8 cellular contexts compared by ENCODE assay signal in the genomic region with DNA sequence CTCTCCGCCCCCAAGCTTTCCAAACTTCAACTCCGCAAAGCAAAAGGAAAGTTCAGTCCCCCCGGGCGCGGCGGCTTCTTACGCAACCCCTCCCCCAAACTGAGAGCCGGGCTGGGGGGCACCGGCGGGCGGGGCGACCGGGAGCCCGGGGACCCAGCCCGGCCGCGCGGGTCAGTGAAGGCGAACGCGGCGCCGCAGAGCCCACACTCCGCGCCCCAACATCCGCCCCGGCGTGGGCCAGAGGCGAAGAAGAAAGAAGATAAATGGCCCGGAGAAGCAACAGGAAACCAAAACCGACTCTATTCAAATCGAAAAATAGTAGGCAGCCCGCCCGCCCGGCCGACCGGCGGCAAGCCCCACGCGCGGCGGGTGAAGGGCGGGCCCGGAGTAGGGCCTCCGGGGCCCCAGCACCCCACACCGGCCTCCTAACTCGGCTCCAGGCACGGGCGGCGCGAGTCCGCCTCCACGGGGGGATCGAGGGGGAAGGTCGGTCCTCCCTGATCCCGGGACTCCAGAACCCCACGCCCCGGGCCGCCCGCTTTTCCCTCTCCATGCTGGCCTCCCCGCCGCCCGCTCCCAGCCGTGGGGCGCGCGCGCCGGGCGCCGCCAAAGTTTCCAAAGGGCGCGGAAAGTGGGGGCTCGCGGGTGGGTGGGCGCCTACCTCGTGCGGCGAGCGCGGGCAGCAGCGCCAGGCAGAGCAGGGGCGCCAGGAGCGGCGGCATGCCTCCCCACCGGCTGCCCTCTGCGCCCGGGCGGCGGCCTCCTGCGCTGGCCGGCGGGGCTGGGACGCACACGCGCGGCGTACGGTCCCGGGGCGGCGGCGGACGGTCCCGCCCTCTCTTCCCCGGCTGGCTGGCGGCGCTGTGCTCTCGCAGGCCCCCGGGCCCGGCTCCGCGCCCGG. TPM values are rescaled to one million over a fixed set of nuclear protein-coding genes. Genes with fewer than 3 reads are reported as not detected.
DNase-seq lines count a peak whose midpoint lies in the region; ATAC-seq, FAIRE-seq and TF ChIP-seq lines count a peak whose summit lies in the region.

No MANE protein-coding gene starts in this region.

- no peaks in the 10 kb centered on the region for H3F3A ChIP-seq in OCI-LY1 (ENCODE audit: insufficient read depth, low read length)

- peaks cover 18% of the 10 kb centered on the region for H3K4me1 ChIP-seq in HAP-1
- H3K4me1 ChIP-seq in OCI-LY1 (ENCODE audit: insufficient read depth, low read length, severe bottlenecking) = peaks cover 18% of the 10 kb centered on the region
- H3K4me1 ChIP-seq in small intestine (ENCODE audit: control insufficient read depth in 2 of 2, insufficient read depth in 1 of 2, low read depth in 1 of 2, low read length in 1 of 2) = peaks cover 3 to 10% of the 10 kb centered on the region in 2 donors

- TF ChIP-seq CTCF in OCI-LY1 (IDR thresholded peaks at IDR 0.05; ENCODE audit: low read length) = no peak

- no peak overlapping the region for H3K27ac ChIP-seq in OCI-LY1 (ENCODE audit: low read depth, low read length, poor library complexity, severe bottlenecking)
- peak overlapping the region; percentile 88 to 91 for H3K27ac ChIP-seq in small intestine (ENCODE audit: low read depth in 1 of 2, low read length in 1 of 2)

- DNase-seq in EH (ENCODE audit: low read depth) (peak; percentile 34), HAP-1 (ENCODE audit: low spot score in 2 of 2) (peak in 1 of 2 experiments; percentile 49), activated gamma-delta T cell (lab: John Stamatoyannopoulos, UW) (peak; percentile 49), left cardiac atrium (peak; percentile 53), small intestine (no peak), NCI-H2029 treated with DMSO at 0.1 percent for 48 hours (lab: John Stamatoyannopoulos, UW) (no peak), 8988T (no peak)

- no peaks in the 10 kb centered on the region for H3K9me2 ChIP-seq in OCI-LY1 (ENCODE audit: low read depth, low read length)

- no peak for FAIRE-seq in small intestine (lab: Jason Lieb, UNC)

- H3K9me3 ChIP-seq in HAP-1 = no peaks in the 10 kb centered on the region
- no peaks in the 10 kb centered on the region for H3K9me3 ChIP-seq in OCI-LY1 (ENCODE audit: low read length)
- H3K9me3 ChIP-seq in small intestine (ENCODE audit: control insufficient read depth, low read depth) = no peaks in the 10 kb centered on the region

- no peak overlapping the region for H2AFZ ChIP-seq in OCI-LY1 (ENCODE audit: low read length)

- H3K4me3 ChIP-seq in HAP-1 (peak overlapping the region; percentile 57), OCI-LY1 (ENCODE audit: low read depth, low read length, poor library complexity, severe bottlenecking) (peak overlapping the region; percentile 67), small intestine (ENCODE audit: low read depth in 1 of 2, low read length in 2 of 2) (peak overlapping the region; percentile 75 to 91)

- no peaks in the 10 kb centered on the region for H3K27me3 ChIP-seq in HAP-1 (ENCODE audit: low read depth)
- H3K27me3 ChIP-seq in OCI-LY1 (ENCODE audit: insufficient read depth, low read length) = peaks cover 5% of the 10 kb centered on the region
- H3K27me3 ChIP-seq in small intestine (ENCODE audit: control insufficient read depth in 2 of 2, insufficient read depth in 2 of 2, low read length in 2 of 2) = no peaks in the 10 kb centered on the region

- in situ Hi-C loops in HAP-1 (cut with MboI; ENCODE audit: low sequenced_read_pairs) = no loop called here

- H3K79me2 ChIP-seq in OCI-LY1 (ENCODE audit: insufficient read depth, low read length) = no peaks in the 10 kb centered on the region

- 0 to 1% (median 1%) methylated on average over 74 to 114 of the region's 114 CpGs for WGBS in small intestine, 3 donors

- H3K4me2 ChIP-seq in OCI-LY1 (ENCODE audit: low read length) = peak overlapping the region; percentile 82

- H3K36me3 ChIP-seq in HAP-1 (replicated peaks) (peaks cover 6% of the 10 kb centered on the region; the same call in 1 of the 2 replicates), OCI-LY1 (ENCODE audit: insufficient read depth, low read length) (no peaks in the 10 kb centered on the region), small intestine (ENCODE audit: control insufficient read depth in 2 of 2, insufficient read depth in 2 of 2, low read length in 2 of 2) (peaks cover 0 to 2% of the 10 kb centered on the region in 2 donors)

- no peaks in the 10 kb centered on the region for H4K20me1 ChIP-seq in OCI-LY1 (ENCODE audit: insufficient read depth, low read length)

- intact Hi-C loops in left cardiac atrium (cut with DNase I) = loop anchor here (10.0 kb wide), 3 partner anchors 51 to 79 kb away; no protein-coding TSS in a partner anchor

- H3K9ac ChIP-seq in OCI-LY1 (ENCODE audit: low read length) = peak overlapping the region; percentile 61

- ATAC-seq in left cardiac atrium = peak in 1 of 2 donors; percentile 0

RNA-seq across cellular contexts. Expression of gene NOTCH1, which starts 0.5 kb away (rescaled TPM):
- total RNA-seq in left cardiac atrium = 10 to 100 TPM; 22.7 to 36.0 TPM
- polyA plus RNA-seq in small intestine = 10 to 100 TPM in 1 of 3 donors, 1 to 10 TPM in 2; 1.8 to 19.8 (median 1.9) TPM

Comparison
In these comparisons a context has a peak if more than half of its experiments do, and no peak if none do; other contexts are left out.
1. DNase-seq: peak in EH (single experiment), activated gamma-delta T cell (single experiment) and left cardiac atrium (single experiment); none in small intestine (single experiment), NCI-H2029 treated with DMSO at 0.1 percent for 48 hours (single experiment) and 8988T (single experiment).
2. Peak in every context shown above with its lines, with median percentiles within 50 percentile points of each other: H3K4me3 ChIP-seq.